16 cellular contexts compared by ENCODE assay signal in the genomic region with DNA sequence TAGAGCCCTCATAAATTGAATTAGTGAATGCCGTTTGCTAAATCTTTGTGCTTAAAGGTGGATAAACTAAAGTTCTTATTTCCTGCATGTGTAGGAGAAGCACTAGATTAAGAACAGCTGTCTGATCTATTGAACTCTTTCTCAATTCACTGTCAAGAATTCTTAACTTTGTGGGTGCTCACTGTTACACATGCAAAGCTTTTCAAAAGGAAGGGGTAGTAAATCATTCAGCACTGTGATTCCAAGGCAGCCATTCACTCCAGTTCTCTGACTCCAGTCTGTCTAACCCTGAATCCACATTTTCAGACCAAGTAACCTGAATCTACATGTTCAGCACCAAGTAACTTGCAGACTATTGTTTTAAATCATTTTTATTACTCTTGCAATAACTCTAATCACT.
"Had no signal": no experiment of that assay in that cellular context is flagged by ENCODE, and none has a peak within 500 bp of the region (broad histone marks: within the 10 kb centered on the region; RNA-seq: fewer than 3 reads in every experiment).

No MANE protein-coding gene starts in this region.

- H3K79me2 ChIP-seq: hepatocyte had no signal

- H3K4me1 ChIP-seq: psoas muscle had no signal

- H3K4me3 ChIP-seq: hepatocyte, psoas muscle had no signal

- DNase-seq: activated CD4-positive, alpha-beta T cell treated with anti-CD3 and anti-CD28 coated beads for 4 hours; activated CD8-positive, alpha-beta memory T cell treated with anti-CD3 and anti-CD28 coated beads, Interleukin-2, amount 50 U/mL, for 4 hours; activated CD8-positive, alpha-beta T cell treated with anti-CD3 and anti-CD28 coated beads, Interleukin-2, amount 10 ng/mL, durations not matched to agents 7 days and 5 days; activated gamma-delta T cell; activated T-cell treated with anti-CD3 and anti-CD28 coated beads, Interleukin-2, amount 50 U/mL, for 72 hours; amygdala; brain microvascular endothelial cell; cerebellar nuclear complex; dermis blood vessel endothelial cell; kidney; nephron progenitor cell; psoas muscle had no signal

- H3K4me2 ChIP-seq: hepatocyte had no signal

- ATAC-seq: activated CD8-positive, alpha-beta T cell treated with anti-CD3 and anti-CD28 coated beads, Interleukin-2, amount 10 ng/mL, durations not matched to agents 7 days and 5 days; activated naive CD4-positive, alpha-beta T cell treated with anti-CD3 and anti-CD28 coated beads, Interleukin-2, amount 50 U/mL, for 72 hours; activated T-cell treated with anti-CD3 and anti-CD28 coated beads, Interleukin-2, amount 50 U/mL, for 72 hours; psoas muscle; stimulated activated memory B cell treated with anti-CD40 and anti-IgM and Interleukin-4, amounts not matched to agents 10 μg/mL and 1 μg/mL and 100 μg/mL, for 72 hours had no signal

- H3K27me3 Mint-ChIP-seq: stimulated activated memory B cell treated with anti-CD40 and anti-IgM and Interleukin-4, amounts not matched to agents 10 μg/mL and 1 μg/mL and 100 μg/mL, for 72 hours had no signal

- H3K4me1 Mint-ChIP-seq: stimulated activated memory B cell treated with anti-CD40 and anti-IgM and Interleukin-4, amounts not matched to agents 10 μg/mL and 1 μg/mL and 100 μg/mL, for 72 hours had no signal

- H3K36me3 ChIP-seq: brain microvascular endothelial cell had no signal

- H3K27me3 ChIP-seq: brain microvascular endothelial cell, hepatocyte had no signal

- H3K4me3 Mint-ChIP-seq: activated CD8-positive, alpha-beta T cell treated with anti-CD3 and anti-CD28 coated beads, Interleukin-2, amount 10 ng/mL, durations not matched to agents 7 days and 5 days; activated T-cell treated with anti-CD3 and anti-CD28 coated beads, Interleukin-2, amount 50 U/mL, for 72 hours; nephron progenitor cell; stimulated activated memory B cell treated with anti-CD40 and anti-IgM and Interleukin-4, amounts not matched to agents 10 μg/mL and 1 μg/mL and 100 μg/mL, for 72 hours; T-helper 1 cell treated with Interleukin-12 subunit alpha and Interleukin-12 subunit beta and Interleukin-4 antibody, amounts not matched to agents 30 μg/mL and 1 μg/mL, for 36 hours had no signal

- H2AFZ ChIP-seq: hepatocyte had no signal

- H3K36me3 Mint-ChIP-seq: activated naive CD4-positive, alpha-beta T cell treated with anti-CD3 and anti-CD28 coated beads, Interleukin-2, amount 50 U/mL, for 72 hours; stimulated activated memory B cell treated with anti-CD40 and anti-IgM and Interleukin-4, amounts not matched to agents 10 μg/mL and 1 μg/mL and 100 μg/mL, for 72 hours had no signal

- H3K9me3 Mint-ChIP-seq: activated naive CD4-positive, alpha-beta T cell treated with anti-CD3 and anti-CD28 coated beads, Interleukin-2, amount 50 U/mL, for 72 hours; activated T-cell treated with anti-CD3 and anti-CD28 coated beads, Interleukin-2, amount 50 U/mL, for 72 hours; nephron progenitor cell; stimulated activated memory B cell treated with anti-CD40 and anti-IgM and Interleukin-4, amounts not matched to agents 10 μg/mL and 1 μg/mL and 100 μg/mL, for 72 hours; T-helper 1 cell treated with Interleukin-12 subunit alpha and Interleukin-12 subunit beta and Interleukin-4 antibody, amounts not matched to agents 30 μg/mL and 1 μg/mL, for 36 hours had no signal

- H3K27ac ChIP-seq: brain microvascular endothelial cell, hepatocyte, psoas muscle had no signal

- H3K27ac Mint-ChIP-seq: activated CD8-positive, alpha-beta T cell treated with anti-CD3 and anti-CD28 coated beads, Interleukin-2, amount 10 ng/mL, durations not matched to agents 7 days and 5 days; activated naive CD4-positive, alpha-beta T cell treated with anti-CD3 and anti-CD28 coated beads, Interleukin-2, amount 50 U/mL, for 72 hours; activated T-cell treated with anti-CD3 and anti-CD28 coated beads, Interleukin-2, amount 50 U/mL, for 72 hours; nephron progenitor cell; stimulated activated memory B cell treated with anti-CD40 and anti-IgM and Interleukin-4, amounts not matched to agents 10 μg/mL and 1 μg/mL and 100 μg/mL, for 72 hours; T-helper 1 cell treated with Interleukin-12 subunit alpha and Interleukin-12 subunit beta and Interleukin-4 antibody, amounts not matched to agents 30 μg/mL and 1 μg/mL, for 36 hours had no signal
